1 cellular context compared by ENCODE assay signal in the genomic region with DNA sequence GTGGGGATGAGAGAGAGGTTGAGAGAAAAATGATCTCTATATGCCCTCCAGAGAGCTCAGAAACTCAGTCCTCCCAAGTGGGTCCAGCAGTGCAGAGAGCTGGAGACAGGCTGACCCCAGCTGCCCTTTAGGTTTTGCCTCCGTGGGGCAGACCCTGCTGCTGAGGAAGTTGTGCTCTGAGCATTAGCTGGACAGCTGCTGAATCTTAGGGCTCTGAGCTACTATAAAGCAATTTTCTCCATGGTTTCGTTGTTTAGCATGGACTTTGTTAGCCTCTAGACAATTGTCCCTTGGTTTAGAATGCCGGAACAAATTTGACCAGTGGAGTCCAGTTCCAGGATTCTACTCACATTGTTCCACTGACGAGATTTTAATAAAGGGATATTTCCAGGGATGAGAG.
TF ChIP-seq lines count a peak whose summit lies in the region.

No MANE protein-coding gene starts in this region.

TF ChIP-seq in SK-N-SH treated with all-trans-retinoic acid at 6 μM for 48 hours, 23 proteins besides CTCF, POLR2A, EP300 and RAD21 (continued from another document):
- TF ChIP-seq, protein P1, sequence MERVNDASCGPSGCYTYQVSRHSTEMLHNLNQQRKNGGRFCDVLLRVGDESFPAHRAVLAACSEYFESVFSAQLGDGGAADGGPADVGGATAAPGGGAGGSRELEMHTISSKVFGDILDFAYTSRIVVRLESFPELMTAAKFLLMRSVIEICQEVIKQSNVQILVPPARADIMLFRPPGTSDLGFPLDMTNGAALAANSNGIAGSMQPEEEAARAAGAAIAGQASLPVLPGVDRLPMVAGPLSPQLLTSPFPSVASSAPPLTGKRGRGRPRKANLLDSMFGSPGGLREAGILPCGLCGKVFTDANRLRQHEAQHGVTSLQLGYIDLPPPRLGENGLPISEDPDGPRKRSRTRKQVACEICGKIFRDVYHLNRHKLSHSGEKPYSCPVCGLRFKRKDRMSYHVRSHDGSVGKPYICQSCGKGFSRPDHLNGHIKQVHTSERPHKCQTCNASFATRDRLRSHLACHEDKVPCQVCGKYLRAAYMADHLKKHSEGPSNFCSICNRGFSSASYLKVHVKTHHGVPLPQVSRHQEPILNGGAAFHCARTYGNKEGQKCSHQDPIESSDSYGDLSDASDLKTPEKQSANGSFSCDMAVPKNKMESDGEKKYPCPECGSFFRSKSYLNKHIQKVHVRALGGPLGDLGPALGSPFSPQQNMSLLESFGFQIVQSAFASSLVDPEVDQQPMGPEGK (CRISPR knock-in tag; IDR thresholded peaks at IDR 0.05; ENCODE audit: borderline replicate concordance): no peak
- TF ChIP-seq ESRRG (CRISPR knock-in tag; IDR thresholded peaks at IDR 0.05): no peak
- TF ChIP-seq CSDC2 (CRISPR knock-in tag; IDR thresholded peaks at IDR 0.05): no peak
- TF ChIP-seq, protein P2, sequence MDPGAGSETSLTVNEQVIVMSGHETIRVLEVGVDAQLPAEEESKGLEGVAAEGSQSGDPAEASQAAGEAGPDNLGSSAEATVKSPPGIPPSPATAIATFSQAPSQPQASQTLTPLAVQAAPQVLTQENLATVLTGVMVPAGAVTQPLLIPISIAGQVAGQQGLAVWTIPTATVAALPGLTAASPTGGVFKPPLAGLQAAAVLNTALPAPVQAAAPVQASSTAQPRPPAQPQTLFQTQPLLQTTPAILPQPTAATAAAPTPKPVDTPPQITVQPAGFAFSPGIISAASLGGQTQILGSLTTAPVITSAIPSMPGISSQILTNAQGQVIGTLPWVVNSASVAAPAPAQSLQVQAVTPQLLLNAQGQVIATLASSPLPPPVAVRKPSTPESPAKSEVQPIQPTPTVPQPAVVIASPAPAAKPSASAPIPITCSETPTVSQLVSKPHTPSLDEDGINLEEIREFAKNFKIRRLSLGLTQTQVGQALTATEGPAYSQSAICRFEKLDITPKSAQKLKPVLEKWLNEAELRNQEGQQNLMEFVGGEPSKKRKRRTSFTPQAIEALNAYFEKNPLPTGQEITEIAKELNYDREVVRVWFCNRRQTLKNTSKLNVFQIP (CRISPR knock-in tag; IDR thresholded peaks at IDR 0.05; ENCODE audit: borderline replicate concordance, low read depth): no peak
- TF ChIP-seq, protein P3, sequence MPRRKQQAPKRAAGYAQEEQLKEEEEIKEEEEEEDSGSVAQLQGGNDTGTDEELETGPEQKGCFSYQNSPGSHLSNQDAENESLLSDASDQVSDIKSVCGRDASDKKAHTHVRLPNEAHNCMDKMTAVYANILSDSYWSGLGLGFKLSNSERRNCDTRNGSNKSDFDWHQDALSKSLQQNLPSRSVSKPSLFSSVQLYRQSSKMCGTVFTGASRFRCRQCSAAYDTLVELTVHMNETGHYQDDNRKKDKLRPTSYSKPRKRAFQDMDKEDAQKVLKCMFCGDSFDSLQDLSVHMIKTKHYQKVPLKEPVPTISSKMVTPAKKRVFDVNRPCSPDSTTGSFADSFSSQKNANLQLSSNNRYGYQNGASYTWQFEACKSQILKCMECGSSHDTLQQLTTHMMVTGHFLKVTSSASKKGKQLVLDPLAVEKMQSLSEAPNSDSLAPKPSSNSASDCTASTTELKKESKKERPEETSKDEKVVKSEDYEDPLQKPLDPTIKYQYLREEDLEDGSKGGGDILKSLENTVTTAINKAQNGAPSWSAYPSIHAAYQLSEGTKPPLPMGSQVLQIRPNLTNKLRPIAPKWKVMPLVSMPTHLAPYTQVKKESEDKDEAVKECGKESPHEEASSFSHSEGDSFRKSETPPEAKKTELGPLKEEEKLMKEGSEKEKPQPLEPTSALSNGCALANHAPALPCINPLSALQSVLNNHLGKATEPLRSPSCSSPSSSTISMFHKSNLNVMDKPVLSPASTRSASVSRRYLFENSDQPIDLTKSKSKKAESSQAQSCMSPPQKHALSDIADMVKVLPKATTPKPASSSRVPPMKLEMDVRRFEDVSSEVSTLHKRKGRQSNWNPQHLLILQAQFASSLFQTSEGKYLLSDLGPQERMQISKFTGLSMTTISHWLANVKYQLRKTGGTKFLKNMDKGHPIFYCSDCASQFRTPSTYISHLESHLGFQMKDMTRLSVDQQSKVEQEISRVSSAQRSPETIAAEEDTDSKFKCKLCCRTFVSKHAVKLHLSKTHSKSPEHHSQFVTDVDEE (CRISPR knock-in tag; IDR thresholded peaks at IDR 0.05): no peak
- no peak for TF ChIP-seq ARNTL (CRISPR knock-in tag; IDR thresholded peaks at IDR 0.05; ENCODE audit: borderline replicate concordance, low read depth)
- no peak for TF ChIP-seq ZNF565 (CRISPR knock-in tag; conservative IDR thresholded peaks at IDR 0.05; ENCODE audit: low read depth)
- no peak for TF ChIP-seq TOX (CRISPR knock-in tag; IDR thresholded peaks at IDR 0.05; ENCODE audit: borderline replicate concordance)
- TF ChIP-seq RARB (CRISPR knock-in tag; IDR thresholded peaks at IDR 0.05): no peak
- no peak for TF ChIP-seq ZNF70 (CRISPR knock-in tag; IDR thresholded peaks at IDR 0.05)
- TF ChIP-seq, protein P4, sequence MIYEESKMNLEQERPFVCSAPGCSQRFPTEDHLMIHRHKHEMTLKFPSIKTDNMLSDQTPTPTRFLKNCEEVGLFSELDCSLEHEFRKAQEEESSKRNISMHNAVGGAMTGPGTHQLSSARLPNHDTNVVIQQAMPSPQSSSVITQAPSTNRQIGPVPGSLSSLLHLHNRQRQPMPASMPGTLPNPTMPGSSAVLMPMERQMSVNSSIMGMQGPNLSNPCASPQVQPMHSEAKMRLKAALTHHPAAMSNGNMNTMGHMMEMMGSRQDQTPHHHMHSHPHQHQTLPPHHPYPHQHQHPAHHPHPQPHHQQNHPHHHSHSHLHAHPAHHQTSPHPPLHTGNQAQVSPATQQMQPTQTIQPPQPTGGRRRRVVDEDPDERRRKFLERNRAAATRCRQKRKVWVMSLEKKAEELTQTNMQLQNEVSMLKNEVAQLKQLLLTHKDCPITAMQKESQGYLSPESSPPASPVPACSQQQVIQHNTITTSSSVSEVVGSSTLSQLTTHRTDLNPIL (CRISPR knock-in tag; IDR thresholded peaks at IDR 0.05; ENCODE audit: low read depth): no peak
- no peak for TF ChIP-seq ISL1 (CRISPR knock-in tag; IDR thresholded peaks at IDR 0.05)
- no peak for TF ChIP-seq ZFP30 (CRISPR knock-in tag; IDR thresholded peaks at IDR 0.05)
- TF ChIP-seq SNAI2 (CRISPR knock-in tag; IDR thresholded peaks at IDR 0.05): no peak
- TF ChIP-seq BACH2 (CRISPR knock-in tag; IDR thresholded peaks at IDR 0.05; ENCODE audit: borderline replicate concordance): no peak
